In genomic region chr7:106522691-106523090, GRCh38 we compare ENCODE assay signal across 21 cellular contexts.
"Had no signal": no experiment of that assay in that cellular context is flagged by ENCODE, and none has a peak within 500 bp of the region (broad histone marks: within the 10 kb centered on the region; RNA-seq: fewer than 3 reads in every experiment).

No MANE protein-coding gene starts in this region.

- ATAC-seq: effector memory CD8-positive, alpha-beta T cell; gastrocnemius medialis; left ventricle myocardium superior; lower lobe of right lung; natural killer cell; sciatic nerve; stimulated activated effector memory CD8-positive, alpha-beta T cell treated with anti-CD3 and anti-CD28 coated beads, Interleukin-12 subunit alpha, Interleukin-12 subunit beta, amount 100 ng/mL, for 72 hours had no signal

- H3K4me3 ChIP-seq: esophagus squamous epithelium, gastrocnemius medialis, lower lobe of right lung, right atrium auricular region, stomach, testis, tibial nerve, upper lobe of left lung had no signal

- H3K9me3 ChIP-seq: esophagus squamous epithelium, gastrocnemius medialis, lower lobe of right lung, right atrium auricular region, stomach, testis, tibial nerve, upper lobe of left lung had no signal

- H3K36me3 ChIP-seq: esophagus squamous epithelium, gastrocnemius medialis, lower lobe of right lung, right atrium auricular region, stomach, tibial nerve, upper lobe of left lung had no signal

- DNase-seq: cortex of kidney; effector memory CD8-positive, alpha-beta T cell; erythroblast; esophagus squamous epithelium; foreskin fibroblast; gastrocnemius medialis; head of caudate nucleus; left ventricle myocardium superior; lower lobe of right lung; natural killer cell; stimulated activated CD4-positive, alpha-beta T cell treated with anti-CD3 and anti-CD28 coated beads, Interleukin-2, amount 100 ng/mL, for 24 hours; stimulated activated CD4-positive, alpha-beta T cell treated with anti-CD3 and anti-CD28 coated beads, Interleukin-4, amount 100 ng/mL, for 24 hours; stimulated activated naive CD4-positive, alpha-beta T cell treated with Interleukin-2 at 50 U/mL for 16 hours; stomach; testis; upper lobe of left lung had no signal

- H3K9ac ChIP-seq: parathyroid adenoma had no signal

- H3K27ac ChIP-seq: esophagus squamous epithelium, gastrocnemius medialis, lower lobe of right lung, parathyroid adenoma, right atrium auricular region, stomach, testis, tibial nerve, upper lobe of left lung had no signal

- H3K27me3 ChIP-seq: gastrocnemius medialis, right atrium auricular region, testis, tibial nerve, upper lobe of left lung had no signal

- H3K4me1 ChIP-seq: esophagus squamous epithelium, gastrocnemius medialis, lower lobe of right lung, parathyroid adenoma, right atrium auricular region, stomach, testis, tibial nerve had no signal

- H2AFZ ChIP-seq: parathyroid adenoma had no signal

- H3K79me2 ChIP-seq: parathyroid adenoma had no signal
